31 cellular contexts compared by ENCODE assay signal in genomic region chr9:717722-718121, GRCh38.
A peak's percentile ranks its signal among the peaks of the same experiment; 100 is the strongest.
DNase-seq lines count a peak whose midpoint lies in the region; ATAC-seq and TF ChIP-seq lines count a peak whose summit lies in the region.
"Had no signal": no experiment of that assay in that cellular context is flagged by ENCODE, and none has a peak within 500 bp of the region (broad histone marks: within the 10 kb centered on the region; RNA-seq: fewer than 3 reads in every experiment).

No MANE protein-coding gene starts in this region.

- H4K20me1 ChIP-seq in PC-9 (ENCODE audit: insufficient read depth) = no peaks in the 10 kb centered on the region

- no peak for TF ChIP-seq CTCF in coronary artery (IDR thresholded peaks at IDR 0.05)
- no peak for TF ChIP-seq CTCF in thoracic aorta (IDR thresholded peaks at IDR 0.05)
- TF ChIP-seq CTCF in PC-9 (conservative IDR thresholded peaks at IDR 0.05) = no peak

- no peaks in the 10 kb centered on the region for H3K36me3 Mint-ChIP-seq in activated naive CD4-positive, alpha-beta T cell treated with anti-CD3 and anti-CD28 coated beads, Interleukin-2, amount 50 U/mL, for 72 hours
- H3K36me3 Mint-ChIP-seq: IgD-negative memory B cell, naive B cell had no signal

- no peaks in the 10 kb centered on the region for H3F3A ChIP-seq in PC-9 (ENCODE audit: insufficient read depth, low read depth)

- H3K36me3 ChIP-seq in muscle layer of duodenum (ENCODE audit: control insufficient read depth in 1 of 2, insufficient read depth in 2 of 2, low read length in 2 of 2) (peaks cover 3 to 7% of the 10 kb centered on the region in 2 donors), thoracic aorta (peaks cover 2% of the 10 kb centered on the region), PC-9 (ENCODE audit: low read depth) (no peaks in the 10 kb centered on the region)
- H3K36me3 ChIP-seq: adrenal gland had no signal

- H2AFZ ChIP-seq in PC-9 = no peak overlapping the region

- no peak overlapping the region for H3K4me2 ChIP-seq in PC-9

- H3K4me3 ChIP-seq in coronary artery (peak overlapping the region; percentile 19), muscle layer of duodenum (ENCODE audit: low read depth in 1 of 2, low read length in 2 of 2) (no peak overlapping the region), thoracic aorta (peak overlapping the region; percentile 66), PC-9 (no peak overlapping the region)
- H3K4me3 ChIP-seq: adrenal gland, spleen had no signal

- CTCF ChIA-PET in PC-9 (lab: Charles Lee) = no interaction called here

- H3K79me2 ChIP-seq in PC-9 (ENCODE audit: low read depth) = no peaks in the 10 kb centered on the region

- H3K27ac ChIP-seq in coronary artery = peak overlapping the region; percentile 45 to 83
- H3K27ac ChIP-seq in muscle layer of duodenum (ENCODE audit: low read length) = peak overlapping the region; percentile 52
- H3K27ac ChIP-seq in thoracic aorta = peak overlapping the region; percentile 91 to 95
- no peak overlapping the region for H3K27ac ChIP-seq in PC-9
- H3K27ac ChIP-seq: adrenal gland, brain microvascular endothelial cell, spleen, VCaP had no signal

- H3K27ac Mint-ChIP-seq in activated naive CD4-positive, alpha-beta T cell treated with anti-CD3 and anti-CD28 coated beads, Interleukin-2, amount 50 U/mL, for 72 hours = no peak overlapping the region
- H3K27ac Mint-ChIP-seq: activated CD4-positive, alpha-beta T cell treated with anti-CD3 and anti-CD28 coated beads, Interleukin-2, amount 10 ng/mL, durations not matched to agents 24 days and 14 days; IgD-negative memory B cell; naive B cell had no signal

- intact Hi-C loops in PC-9 (cut with micrococcal nuclease; ENCODE audit: unreplicated experiment) = no loop called here

- no peaks in the 10 kb centered on the region for H3K9me3 Mint-ChIP-seq in activated naive CD4-positive, alpha-beta T cell treated with anti-CD3 and anti-CD28 coated beads, Interleukin-2, amount 50 U/mL, for 72 hours
- H3K9me3 Mint-ChIP-seq: activated CD4-positive, alpha-beta T cell treated with anti-CD3 and anti-CD28 coated beads, Interleukin-2, amount 10 ng/mL, durations not matched to agents 24 days and 14 days; H9; IgD-negative memory B cell; naive B cell had no signal

- H3K9me3 ChIP-seq in muscle layer of duodenum (ENCODE audit: control insufficient read depth in 1 of 2, low read length in 2 of 2) (no peaks in the 10 kb centered on the region), thoracic aorta (no peaks in the 10 kb centered on the region), PC-9 (ENCODE audit: insufficient read depth, low read depth) (no peaks in the 10 kb centered on the region)
- H3K9me3 ChIP-seq: adrenal gland, spleen had no signal

- H3K4me1 ChIP-seq in muscle layer of duodenum (ENCODE audit: control insufficient read depth in 1 of 2, insufficient read depth in 2 of 2, low read length in 2 of 2) (peaks cover 0 to 21% of the 10 kb centered on the region in 2 donors), thoracic aorta (ENCODE audit: control insufficient read depth in 1 of 2, low read depth in 2 of 2) (peaks cover 14 to 88% of the 10 kb centered on the region in 2 donors), PC-9 (replicated peaks; ENCODE audit: insufficient read depth) (no peaks in the 10 kb centered on the region)
- H3K4me1 ChIP-seq: adrenal gland had no signal

- POLR2A ChIA-PET in PC-9 (lab: Charles Lee; ENCODE audit: unreplicated experiment) = no interaction called here

- ATAC-seq in thoracic aorta (ENCODE audit: insufficient number of reproducible peaks, low FRiP score, low read depth) (no peak), left lobe of liver (no peak)
- ATAC-seq in activated naive CD4-positive, alpha-beta T cell treated with anti-CD3 and anti-CD28 coated beads, Interleukin-2, amount 50 U/mL, for 72 hours = no peak
- ATAC-seq: Panc1 had no signal

- BruUV-seq in PC-9 (replicated peaks; lab: Mats Ljungman, UMichigan) = no TSS peak

- peak; percentile 64 for DNase-seq in EH (ENCODE audit: low read depth)
- no peak for DNase-seq in coronary artery (ENCODE audit: low spot score)
- no peak for DNase-seq in thoracic aorta (ENCODE audit: low spot score)
- DNase-seq in PC-9 = no peak
- no peak for DNase-seq in left lobe of liver (ENCODE audit: low spot score)
- no peak for DNase-seq in activated naive CD4-positive, alpha-beta T cell treated with anti-CD3 and anti-CD28 coated beads, Interleukin-2, amount 50 U/mL, for 72 hours (ENCODE audit: low spot score in 2 of 2)
- no peak for DNase-seq in medulla oblongata (ENCODE audit: extremely low spot score)
- DNase-seq: activated CD4-positive, alpha-beta T cell treated with anti-CD3 and anti-CD28 coated beads, Interleukin-2, amount 10 ng/mL, durations not matched to agents 24 days and 14 days; activated T-cell treated with anti-CD3 and anti-CD28 coated beads, Interleukin-2, amount 50 U/mL, for 48 hours; adrenal gland; brain microvascular endothelial cell; effector CD8-positive, alpha-beta T cell; foreskin fibroblast; GF-D8; H9; mesenchymal stem cell; naive B cell; NCI-H1048; NCI-H1694 treated with DMSO at 0.1 percent for 48 hours; NCI-H2171; NCI-H510A; NK-92 treated with Interleukin-12 subunit alpha and Interleukin-12 subunit beta, amount 100 ng/mL, for 24 hours; nucleus accumbens; SHP77 treated with DMSO at 0.1 percent for 48 hours; spleen; SW 1271; T-helper 9 cell had no signal

- H3K27me3 ChIP-seq in muscle layer of duodenum (ENCODE audit: low read depth, low read length) (no peaks in the 10 kb centered on the region), thoracic aorta (replicated peaks; ENCODE audit: insufficient read depth) (no peaks in the 10 kb centered on the region), PC-9 (ENCODE audit: insufficient read depth, low read depth) (no peaks in the 10 kb centered on the region)
- H3K27me3 ChIP-seq: adrenal gland, brain microvascular endothelial cell, spleen had no signal

- no peaks in the 10 kb centered on the region for H3K9me2 ChIP-seq in PC-9 (ENCODE audit: insufficient read depth)

Comparison
In these comparisons a context has a peak if more than half of its experiments do, and no peak if none do; other contexts are left out.
1. H3K4me3 ChIP-seq: peak in coronary artery (single experiment) and thoracic aorta (single experiment); none in muscle layer of duodenum (0 of 2) and PC-9 (single experiment).